11 cellular contexts compared by ENCODE assay signal in genomic region chr2:173752152-173752551, GRCh38.
DNase-seq lines count a peak whose midpoint lies in the region; TF ChIP-seq lines count a peak whose summit lies in the region.
"Had no signal": no experiment of that assay in that cellular context is flagged by ENCODE, and none has a peak within 500 bp of the region (broad histone marks: within the 10 kb centered on the region; RNA-seq: fewer than 3 reads in every experiment).

No MANE protein-coding gene starts in this region.

- CTCF ChIA-PET in AG04450 (lab: Charles Lee) = interaction anchor here (0.5 to 1.4 kb wide), 2 partner anchors 590 to 1201 kb away, joined by 3 read pairs; no protein-coding TSS in a partner anchor
- CTCF ChIA-PET in PC-9 (lab: Charles Lee) = interaction anchor here (0.7 kb wide), 1 partner anchor 589 kb away, joined by 3 read pairs; no protein-coding TSS in a partner anchor
- CTCF ChIA-PET in activated naive CD4-positive, alpha-beta T cell treated with anti-CD3 and anti-CD28 coated beads, Interleukin-2, amount 10 ng/mL, durations not matched to agents 7 days and 5 days (lab: Charles Lee) = no interaction called here

- no peaks in the 10 kb centered on the region for H3K9me3 ChIP-seq in AG04450 (ENCODE audit: control insufficient read depth, insufficient read depth, low read length)
- no peaks in the 10 kb centered on the region for H3K9me3 ChIP-seq in PC-9 (ENCODE audit: insufficient read depth, low read depth)
- H3K9me3 ChIP-seq: SJSA1 had no signal

- TF ChIP-seq CTCF in AG04450 (IDR thresholded peaks at IDR 0.05; ENCODE audit: low read depth, low read length) (peak; percentile 46), GM12872 (IDR thresholded peaks at IDR 0.05; ENCODE audit: insufficient read depth, low read depth, low read length) (peak; percentile 38; the same call in 2 of the 3 replicates), PC-9 (conservative IDR thresholded peaks at IDR 0.05) (peak; percentile 61), fibroblast of mammary gland (conservative IDR thresholded peaks at IDR 0.05; ENCODE audit: control insufficient read depth, insufficient read depth, low read depth, low read length) (peak; percentile 43)

- H3K4me1 Mint-ChIP-seq in activated T-helper 2 cell treated with anti-CD3 and anti-CD28 coated beads, Interferon-gamma antibody, Interleukin-2, Interleukin-4, amounts not matched to agents 10 μg/mL and 5 μg/mL and 100 μg/mL, durations not matched to agents 14 hours and 24 hours and 36 hours (ENCODE audit: low read depth) = no peaks in the 10 kb centered on the region
- no peaks in the 10 kb centered on the region for H3K4me1 Mint-ChIP-seq in activated naive CD4-positive, alpha-beta T cell treated with anti-CD3 and anti-CD28 coated beads, Interleukin-2, amount 10 ng/mL, durations not matched to agents 7 days and 5 days

- H3K27me3 ChIP-seq in AG04450 (ENCODE audit: control insufficient read depth, insufficient read depth, low read length) = peaks cover 5% of the 10 kb centered on the region
- peaks cover 12% of the 10 kb centered on the region; the same call in 1 of the 2 replicates for H3K27me3 ChIP-seq in PC-9 (ENCODE audit: insufficient read depth, low read depth)
- H3K27me3 ChIP-seq: SJSA1 had no signal

- no peak overlapping the region for H3K27ac Mint-ChIP-seq in activated T-helper 2 cell treated with anti-CD3 and anti-CD28 coated beads, Interferon-gamma antibody, Interleukin-2, Interleukin-4, amounts not matched to agents 10 μg/mL and 5 μg/mL and 100 μg/mL, durations not matched to agents 14 hours and 24 hours and 36 hours
- no peak overlapping the region for H3K27ac Mint-ChIP-seq in activated naive CD4-positive, alpha-beta T cell treated with anti-CD3 and anti-CD28 coated beads, Interleukin-2, amount 10 ng/mL, durations not matched to agents 7 days and 5 days

- intact Hi-C loops in PC-9 (cut with micrococcal nuclease; ENCODE audit: unreplicated experiment) = loop anchor here (10.0 kb wide), 1 partner anchor 293 kb away; no protein-coding TSS in a partner anchor
- intact Hi-C loops in activated T-helper 2 cell treated with anti-CD3 and anti-CD28 coated beads, Interferon-gamma antibody, Interleukin-2, Interleukin-4, amounts not matched to agents 10 μg/mL and 5 μg/mL and 100 μg/mL, durations not matched to agents 14 hours and 24 hours and 36 hours (cut with micrococcal nuclease) = no loop called here

- H3K4me3 Mint-ChIP-seq in activated T-helper 2 cell treated with anti-CD3 and anti-CD28 coated beads, Interferon-gamma antibody, Interleukin-2, Interleukin-4, amounts not matched to agents 10 μg/mL and 5 μg/mL and 100 μg/mL, durations not matched to agents 14 hours and 24 hours and 36 hours (ENCODE audit: low read depth) = no peak overlapping the region
- H3K4me3 Mint-ChIP-seq in activated naive CD4-positive, alpha-beta T cell treated with anti-CD3 and anti-CD28 coated beads, Interleukin-2, amount 10 ng/mL, durations not matched to agents 7 days and 5 days = no peak overlapping the region

- H3K4me3 ChIP-seq in AG04450 (ENCODE audit: low read depth, low read length) = no peak overlapping the region
- H3K4me3 ChIP-seq in PC-9 = no peak overlapping the region
- H3K4me3 ChIP-seq in fibroblast of mammary gland (ENCODE audit: control insufficient read depth, low read depth, low read length) = no peak overlapping the region
- H3K4me3 ChIP-seq: dorsolateral prefrontal cortex, SJSA1 had no signal

- H3K27ac ChIP-seq in AG04450 (ENCODE audit: low read depth, low read length) (no peak overlapping the region), PC-9 (no peak overlapping the region)
- H3K27ac ChIP-seq: dorsolateral prefrontal cortex, SJSA1 had no signal

- no TSS peak for BruUV-seq in PC-9 (replicated peaks; lab: Mats Ljungman, UMichigan)

- H3K4me2 ChIP-seq in PC-9 = no peak overlapping the region

- no peaks in the 10 kb centered on the region for H3K36me3 Mint-ChIP-seq in activated T-helper 2 cell treated with anti-CD3 and anti-CD28 coated beads, Interferon-gamma antibody, Interleukin-2, Interleukin-4, amounts not matched to agents 10 μg/mL and 5 μg/mL and 100 μg/mL, durations not matched to agents 14 hours and 24 hours and 36 hours (ENCODE audit: low read depth)
- no peaks in the 10 kb centered on the region for H3K36me3 Mint-ChIP-seq in activated naive CD4-positive, alpha-beta T cell treated with anti-CD3 and anti-CD28 coated beads, Interleukin-2, amount 10 ng/mL, durations not matched to agents 7 days and 5 days

- no peaks in the 10 kb centered on the region for H3K36me3 ChIP-seq in PC-9 (ENCODE audit: low read depth)
- H3K36me3 ChIP-seq: SJSA1 had no signal

- H2AFZ ChIP-seq in PC-9 = no peak overlapping the region

- POLR2A ChIA-PET in AG04450 (lab: Yijun Ruan, JAX) = no interaction called here
- POLR2A ChIA-PET in PC-9 (lab: Charles Lee; ENCODE audit: unreplicated experiment) = no interaction called here

- H3K79me2 ChIP-seq in PC-9 (ENCODE audit: low read depth) = no peaks in the 10 kb centered on the region

- no peaks in the 10 kb centered on the region for H4K20me1 ChIP-seq in PC-9 (ENCODE audit: insufficient read depth)

- H3K9me3 Mint-ChIP-seq in activated T-helper 2 cell treated with anti-CD3 and anti-CD28 coated beads, Interferon-gamma antibody, Interleukin-2, Interleukin-4, amounts not matched to agents 10 μg/mL and 5 μg/mL and 100 μg/mL, durations not matched to agents 14 hours and 24 hours and 36 hours = no peaks in the 10 kb centered on the region
- H3K9me3 Mint-ChIP-seq in activated naive CD4-positive, alpha-beta T cell treated with anti-CD3 and anti-CD28 coated beads, Interleukin-2, amount 10 ng/mL, durations not matched to agents 7 days and 5 days = no peaks in the 10 kb centered on the region

- peaks cover 10% of the 10 kb centered on the region for H3K27me3 Mint-ChIP-seq in activated T-helper 2 cell treated with anti-CD3 and anti-CD28 coated beads, Interferon-gamma antibody, Interleukin-2, Interleukin-4, amounts not matched to agents 10 μg/mL and 5 μg/mL and 100 μg/mL, durations not matched to agents 14 hours and 24 hours and 36 hours (ENCODE audit: low read depth)
- H3K27me3 Mint-ChIP-seq in activated naive CD4-positive, alpha-beta T cell treated with anti-CD3 and anti-CD28 coated beads, Interleukin-2, amount 10 ng/mL, durations not matched to agents 7 days and 5 days = peaks cover 4% of the 10 kb centered on the region

- no peaks in the 10 kb centered on the region for H3F3A ChIP-seq in PC-9 (ENCODE audit: insufficient read depth, low read depth)

- DNase-seq in AG04450 (ENCODE audit: low read depth, low spot score) (no peak), PC-9 (peak in 1 of 2 experiments; percentile 21), fibroblast of mammary gland (ENCODE audit: low read depth) (peak; percentile 20), UCSD-AML1 (lab: John Stamatoyannopoulos, UW; ENCODE audit: unreplicated experiment) (no peak), NOMO-1 treated with DMSO at 0.1 percent for 48 hours (lab: John Stamatoyannopoulos, UW; ENCODE audit: unreplicated experiment) (no peak)
- no peak for DNase-seq in activated T-helper 2 cell treated with anti-CD3 and anti-CD28 coated beads, Interferon-gamma antibody, Interleukin-2, Interleukin-4, amounts not matched to agents 10 μg/mL and 5 μg/mL and 100 μg/mL, durations not matched to agents 14 hours and 24 hours and 36 hours (ENCODE audit: low spot score)
- DNase-seq in activated naive CD4-positive, alpha-beta T cell treated with anti-CD3 and anti-CD28 coated beads, Interleukin-2, amount 10 ng/mL, durations not matched to agents 7 days and 5 days = no peak
- DNase-seq: activated CD8-positive, alpha-beta memory T cell treated with anti-CD3 and anti-CD28 coated beads, Interleukin-2, amount 50 U/mL, for 4 hours; dorsolateral prefrontal cortex had no signal

- H3K4me1 ChIP-seq in PC-9 (replicated peaks; ENCODE audit: insufficient read depth) = no peaks in the 10 kb centered on the region
- H3K4me1 ChIP-seq: SJSA1 had no signal

- H3K9me2 ChIP-seq in PC-9 (ENCODE audit: insufficient read depth) = no peaks in the 10 kb centered on the region
